23 cellular contexts compared by ENCODE assay signal in genomic region chr6:19434065-19434464, GRCh38.
"Had no signal": no experiment of that assay in that cellular context is flagged by ENCODE, and none has a peak within 500 bp of the region (broad histone marks: within the 10 kb centered on the region; RNA-seq: fewer than 3 reads in every experiment).

No MANE protein-coding gene starts in this region.

- FAIRE-seq: colon, frontal cortex had no signal

- H3K27me3 ChIP-seq: body of pancreas, spleen had no signal

- H3K27ac ChIP-seq: body of pancreas, epithelial cell of prostate, spleen, thoracic aorta had no signal

- H3K4me1 ChIP-seq: body of pancreas, spleen had no signal

- H3K4me3 ChIP-seq: body of pancreas, lung, spleen, thoracic aorta had no signal

- H3K36me3 ChIP-seq: spleen, thoracic aorta had no signal

- DNase-seq: activated CD4-positive, alpha-beta memory T cell treated with anti-CD3 and anti-CD28 coated beads, Interleukin-2, amount 10 ng/mL, durations not matched to agents 7 days and 5 days; activated CD4-positive, alpha-beta T cell treated with anti-CD3 and anti-CD28 coated beads for 48 hours; activated CD4-positive, CD25-positive, alpha-beta regulatory T cell; activated CD8-positive, alpha-beta memory T cell treated with anti-CD3 and anti-CD28 coated beads, Interleukin-2, amount 10 ng/mL, durations not matched to agents 7 days and 5 days; activated naive CD4-positive, alpha-beta T cell treated with Interleukin-2 at 50 U/mL for 16 hours; activated naive CD8-positive, alpha-beta T cell treated with anti-CD3 and anti-CD28 coated beads, Interleukin-2, amount 10 ng/mL, durations not matched to agents 7 days and 5 days; body of pancreas; caudate nucleus; endodermal cell; hypothalamus; islet precursor cell; nucleus accumbens; retina; spleen; stimulated activated CD4-positive, alpha-beta T cell treated with anti-CD3 and anti-CD28 coated beads, Interleukin-4, amount 100 ng/mL, for 4 hours had no signal

- H3K9me3 ChIP-seq: body of pancreas, spleen, thoracic aorta had no signal

- ATAC-seq: activated CD8-positive, alpha-beta memory T cell treated with anti-CD3 and anti-CD28 coated beads, Interleukin-2, amount 10 ng/mL, durations not matched to agents 7 days and 5 days; activated T-helper 17 cell treated with anti-CD3 and anti-CD28 coated beads, Interleukin-2, amount 50 U/mL, for 72 hours; body of pancreas; natural killer cell treated with Interleukin-12 subunit alpha and Interleukin-12 subunit beta and Interleukin-15 and Interleukin-18, amount 100 ng/mL, for 72 hours; stimulated activated memory B cell treated with anti-CD40 and anti-IgM and Interleukin-4, amounts not matched to agents 10 μg/mL and 1 μg/mL and 100 μg/mL, for 72 hours had no signal
